Comparison of ENCODE assay signal across 9 cellular contexts in the genomic region with DNA sequence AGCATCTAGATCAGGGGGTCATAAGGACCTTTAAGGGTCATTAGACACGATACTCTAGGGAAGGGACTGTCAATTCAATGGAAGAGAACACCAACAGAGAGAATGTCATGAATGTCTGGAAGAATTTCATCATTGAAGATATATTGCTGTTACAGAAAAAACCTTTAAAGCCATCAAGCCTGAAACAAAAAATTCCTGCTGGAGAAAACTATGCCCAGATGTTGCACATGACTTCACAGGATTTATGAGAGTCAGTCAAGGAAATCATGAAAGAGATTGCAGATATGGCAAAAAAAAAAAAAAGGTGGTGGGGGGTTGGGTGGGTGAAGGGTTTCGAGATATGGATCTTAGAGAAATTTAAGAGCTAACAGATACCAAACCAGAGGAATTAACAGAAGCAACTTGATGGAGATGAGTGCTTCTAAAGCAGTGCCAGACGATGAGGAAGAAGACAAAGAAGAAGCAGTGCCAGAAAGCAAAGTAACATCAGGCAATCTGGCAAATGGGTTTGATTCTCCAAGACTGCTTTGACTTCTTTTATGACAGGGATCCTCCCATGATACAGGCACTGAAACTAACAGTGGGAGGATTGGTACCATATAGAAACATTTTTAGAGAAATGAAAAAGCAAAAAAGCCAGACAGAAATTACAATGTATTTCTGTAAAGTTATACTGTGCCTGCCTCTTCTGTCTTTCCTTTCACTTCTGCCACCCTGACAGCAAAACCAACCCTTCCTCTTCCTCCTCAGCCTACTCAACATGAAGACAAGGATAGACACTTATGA. TPM values are rescaled to one million over a fixed set of nuclear protein-coding genes. Genes with fewer than 3 reads are reported as not detected.
DNase-seq lines count a peak whose midpoint lies in the region; ATAC-seq, FAIRE-seq and TF ChIP-seq lines count a peak whose summit lies in the region.
"Had no signal": no experiment of that assay in that cellular context is flagged by ENCODE, and none has a peak within 500 bp of the region (broad histone marks: within the 10 kb centered on the region; RNA-seq: fewer than 3 reads in every experiment).

No MANE protein-coding gene starts in this region.

- no peak for TF ChIP-seq CTCF in MM.1S (IDR thresholded peaks at IDR 0.05; ENCODE audit: low read length)

- peak overlapping the region; percentile 63 for H3K4me2 ChIP-seq in MM.1S (ENCODE audit: low read depth, low read length)

- DNase-seq in GM12891 (ENCODE audit: insufficient read length, low spot score) (no peak), MM.1S (peak; percentile 9), medulla oblongata (ENCODE audit: extremely low spot score) (peak; percentile 53), EL (no peak), cerebellar cortex (ENCODE audit: low spot score) (no peak), A172 (ENCODE audit: low spot score) (no peak)
- no peak for DNase-seq in stimulated activated naive CD4-positive, alpha-beta T cell treated with Interleukin-2 at 50 U/mL for 16 hours (lab: John Stamatoyannopoulos, UW)

- no peaks in the 10 kb centered on the region for H3K9me2 ChIP-seq in MM.1S (replicated peaks; ENCODE audit: insufficient read depth, low read length)

- H2AFZ ChIP-seq in MM.1S (ENCODE audit: low read length), result no peak overlapping the region

- no peak overlapping the region; the same call in 1 of the 2 replicates for H3K9ac ChIP-seq in MM.1S (ENCODE audit: low read length)

- no peaks in the 10 kb centered on the region for H3K9me3 ChIP-seq in MM.1S (replicated peaks; ENCODE audit: insufficient read depth, low read length)

- peak; percentile 80 for FAIRE-seq in GM12891 (lab: Jason Lieb, UNC)

- H3K79me2 ChIP-seq in MM.1S (ENCODE audit: low read length), result peaks cover 89% of the 10 kb centered on the region

- no peaks in the 10 kb centered on the region for H3K36me3 ChIP-seq in MM.1S (replicated peaks; ENCODE audit: insufficient read depth, low read length)

- peaks cover 66% of the 10 kb centered on the region for H3K4me1 ChIP-seq in MM.1S (ENCODE audit: low read length)

- peak; percentile 82 for ATAC-seq in GM21723 (IDR thresholded peaks at IDR 0.05; ENCODE audit: unreplicated experiment)
- ATAC-seq: Panc1 had no signal

- peaks cover 30% of the 10 kb centered on the region for H3F3A ChIP-seq in MM.1S (ENCODE audit: insufficient read depth, low read length)

- no peaks in the 10 kb centered on the region for H3K27me3 ChIP-seq in MM.1S (replicated peaks; ENCODE audit: insufficient read depth, low read length)

- no peak for TF ChIP-seq POLR2A in GM12891 (IDR thresholded peaks at IDR 0.05; ENCODE audit: low read depth, low read length)

- H3K4me3 ChIP-seq in MM.1S (ENCODE audit: low read length), result peak overlapping the region; percentile 2; the same call in 1 of the 2 replicates

- no peaks in the 10 kb centered on the region for H4K20me1 ChIP-seq in MM.1S (ENCODE audit: insufficient read depth, low read length)

- peak overlapping the region; percentile 38; the same call in 1 of the 2 replicates for H3K27ac ChIP-seq in MM.1S (ENCODE audit: low read length)

TF ChIP-seq in GM12891, 5 proteins besides CTCF, POLR2A, EP300 and RAD21:
- no peak for TF ChIP-seq POLR2AphosphoS5 (IDR thresholded peaks at IDR 0.05; ENCODE audit: low read depth, low read length)
- peak; percentile 61 for TF ChIP-seq SPI1 (IDR thresholded peaks at IDR 0.05; ENCODE audit: low read depth, low read length)
TF ChIP-seq in GM12891: peak in this region for 1.

RNA-seq across cellular contexts. Expression of gene MAP4K3, which starts 28.5 kb away (rescaled TPM):
- 2.2 TPM for polyA plus RNA-seq in GM12891 (2012; ENCODE audit: low read depth, missing spikeins)
- total RNA-seq in A172 (2014; rRNA removed; shearing (Covaris generic)), result 29.1 and 32.7 TPM in 2 replicates

Comparison
In these comparisons a context has a peak if more than half of its experiments do, and no peak if none do; other contexts are left out.
1. DNase-seq: peak in MM.1S (single experiment) and medulla oblongata (single experiment); none in GM12891 (single experiment), EL (single experiment), cerebellar cortex (single experiment), stimulated activated naive CD4-positive, alpha-beta T cell treated with Interleukin-2 at 50 U/mL for 16 hours (single experiment) and A172 (single experiment).